In genomic region chr15:40357723-40358491, GRCh38 we compare ENCODE assay signal across 2 cellular contexts.
TF ChIP-seq lines count a peak whose summit lies in the region.

Gene DISP2 (plus strand): TSS chr15:40358219. CDS start chr15:40358322, 103 bp downstream.

TF ChIP-seq in HEK293, 187 proteins besides CTCF, POLR2A, EP300 and RAD21 (continued from another document):
- TF ChIP-seq, protein P1, sequence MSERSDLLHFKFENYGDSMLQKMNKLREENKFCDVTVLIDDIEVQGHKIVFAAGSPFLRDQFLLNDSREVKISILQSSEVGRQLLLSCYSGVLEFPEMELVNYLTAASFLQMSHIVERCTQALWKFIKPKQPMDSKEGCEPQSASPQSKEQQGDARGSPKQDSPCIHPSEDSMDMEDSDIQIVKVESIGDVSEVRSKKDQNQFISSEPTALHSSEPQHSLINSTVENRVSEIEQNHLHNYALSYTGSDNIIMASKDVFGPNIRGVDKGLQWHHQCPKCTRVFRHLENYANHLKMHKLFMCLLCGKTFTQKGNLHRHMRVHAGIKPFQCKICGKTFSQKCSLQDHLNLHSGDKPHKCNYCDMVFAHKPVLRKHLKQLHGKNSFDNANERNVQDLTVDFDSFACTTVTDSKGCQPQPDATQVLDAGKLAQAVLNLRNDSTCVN (tag by site-specific recombination; optimal IDR thresholded peaks at IDR 0.05): peak; percentile 62
- peak; percentile 63 for TF ChIP-seq ZBTB11 (tag by site-specific recombination; conservative IDR thresholded peaks at IDR 0.05; ENCODE audit: low read depth)
- TF ChIP-seq ZBTB8A (tag by site-specific recombination; IDR thresholded peaks at IDR 0.05): peak; percentile 37
- peak; percentile 46 for TF ChIP-seq ZNF335 (tag by site-specific recombination; conservative IDR thresholded peaks at IDR 0.05)
- peak; percentile 57 for TF ChIP-seq KLF16 (tag by site-specific recombination; IDR thresholded peaks at IDR 0.05)
- TF ChIP-seq SP2 (tag by site-specific recombination; IDR thresholded peaks at IDR 0.05): peak; percentile 52; the same call in 1 of the 2 replicates
- no peak for TF ChIP-seq ZNF530 (tag by site-specific recombination; IDR thresholded peaks at IDR 0.05; ENCODE audit: low read depth)
- peak; percentile 78 for TF ChIP-seq ZBTB17 (tag by site-specific recombination; IDR thresholded peaks at IDR 0.05)
- peak; percentile 67 for TF ChIP-seq ZBTB20 (tag by site-specific recombination; IDR thresholded peaks at IDR 0.05)
- no peak for TF ChIP-seq WT1 (tag by site-specific recombination; IDR thresholded peaks at IDR 0.05)
- TF ChIP-seq, protein P2, sequence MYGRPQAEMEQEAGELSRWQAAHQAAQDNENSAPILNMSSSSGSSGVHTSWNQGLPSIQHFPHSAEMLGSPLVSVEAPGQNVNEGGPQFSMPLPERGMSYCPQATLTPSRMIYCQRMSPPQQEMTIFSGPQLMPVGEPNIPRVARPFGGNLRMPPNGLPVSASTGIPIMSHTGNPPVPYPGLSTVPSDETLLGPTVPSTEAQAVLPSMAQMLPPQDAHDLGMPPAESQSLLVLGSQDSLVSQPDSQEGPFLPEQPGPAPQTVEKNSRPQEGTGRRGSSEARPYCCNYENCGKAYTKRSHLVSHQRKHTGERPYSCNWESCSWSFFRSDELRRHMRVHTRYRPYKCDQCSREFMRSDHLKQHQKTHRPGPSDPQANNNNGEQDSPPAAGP (tag by site-specific recombination; IDR thresholded peaks at IDR 0.05): 0 out of 2 replicates have a peak, but pooled peaks have one; percentile 25

TF ChIP-seq in SK-N-SH, 30 proteins besides CTCF, POLR2A, EP300 and RAD21 (continued from another document):
- peak; percentile 85 for TF ChIP-seq NRF1 (IDR thresholded peaks at IDR 0.05; ENCODE audit: low read depth, low read length)
- TF ChIP-seq POLR2AphosphoS5 (IDR thresholded peaks at IDR 0.05; ENCODE audit: low read depth, low read length): 0 out of 2 replicates have a peak, but pooled peaks have one; percentile 31
- TF ChIP-seq CHD2 (IDR thresholded peaks at IDR 0.05; ENCODE audit: low read length, partially characterized antibody): peak; percentile 28
- TF ChIP-seq RFX5 (IDR thresholded peaks at IDR 0.05; ENCODE audit: low read length): peak; percentile 57; the same call in 1 of the 2 replicates
- peak; percentile 58 for TF ChIP-seq MXI1 (IDR thresholded peaks at IDR 0.05; ENCODE audit: low read depth, low read length)
- no peak for TF ChIP-seq FOSL2 (IDR thresholded peaks at IDR 0.05; ENCODE audit: borderline replicate concordance, low read depth)
- TF ChIP-seq, protein P3, sequence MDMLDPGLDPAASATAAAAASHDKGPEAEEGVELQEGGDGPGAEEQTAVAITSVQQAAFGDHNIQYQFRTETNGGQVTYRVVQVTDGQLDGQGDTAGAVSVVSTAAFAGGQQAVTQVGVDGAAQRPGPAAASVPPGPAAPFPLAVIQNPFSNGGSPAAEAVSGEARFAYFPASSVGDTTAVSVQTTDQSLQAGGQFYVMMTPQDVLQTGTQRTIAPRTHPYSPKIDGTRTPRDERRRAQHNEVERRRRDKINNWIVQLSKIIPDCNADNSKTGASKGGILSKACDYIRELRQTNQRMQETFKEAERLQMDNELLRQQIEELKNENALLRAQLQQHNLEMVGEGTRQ (IDR thresholded peaks at IDR 0.05; ENCODE audit: borderline replicate concordance, low read depth, low read length): no peak
